ENCODE assay signal across 3 cellular contexts in the genomic region with DNA sequence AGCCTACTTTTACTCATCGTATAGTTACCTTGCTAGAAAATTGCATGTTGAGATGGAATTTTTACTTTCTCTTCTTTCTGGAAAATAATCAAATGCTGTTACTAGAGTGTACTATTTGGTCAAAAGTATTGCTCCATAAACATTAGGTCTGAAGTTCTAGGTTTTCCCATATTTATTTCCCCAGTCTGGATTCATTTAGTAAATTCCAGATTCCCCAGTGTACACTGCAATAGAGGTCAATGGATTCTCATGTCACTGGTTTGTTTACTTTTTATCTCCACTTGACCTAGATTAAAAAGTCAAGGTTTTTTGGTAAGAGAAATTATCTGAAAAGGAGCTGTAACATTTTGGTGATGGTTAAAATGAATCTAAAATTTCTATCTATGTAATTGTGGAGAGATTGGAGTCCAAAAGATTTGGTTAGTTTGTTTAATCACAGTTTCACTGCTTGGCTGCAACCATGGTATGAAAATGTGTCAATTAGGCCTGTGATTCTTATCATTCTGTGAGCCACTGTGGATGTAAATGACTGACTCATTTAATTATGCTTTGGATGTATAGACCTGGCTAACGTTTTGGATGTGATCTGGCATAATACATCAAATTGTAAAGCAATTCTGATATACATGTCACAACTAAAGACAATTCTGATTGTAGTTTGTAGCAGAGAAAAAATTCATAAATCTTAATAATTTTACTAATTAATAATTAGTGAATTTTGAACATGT.
TF ChIP-seq lines count a peak whose summit lies in the region.

No MANE protein-coding gene starts in this region.

TF ChIP-seq in liver, 16 proteins besides CTCF, POLR2A, EP300 and RAD21:
- peak; percentile 58 for TF ChIP-seq YY1 (IDR thresholded peaks at IDR 0.05)
- TF ChIP-seq TAF1 (conservative IDR thresholded peaks at IDR 0.05), result no peak
- peak; percentile 49 to 66 for TF ChIP-seq JUND (IDR thresholded peaks at IDR 0.05)
- TF ChIP-seq FOXA1 (IDR thresholded peaks at IDR 0.05), result peak; percentile 76
- no peak for TF ChIP-seq GABPA (IDR thresholded peaks at IDR 0.05 in 1 of 2, conservative IDR thresholded peaks at IDR 0.05 in 1 of 2)
- TF ChIP-seq, protein P1, sequence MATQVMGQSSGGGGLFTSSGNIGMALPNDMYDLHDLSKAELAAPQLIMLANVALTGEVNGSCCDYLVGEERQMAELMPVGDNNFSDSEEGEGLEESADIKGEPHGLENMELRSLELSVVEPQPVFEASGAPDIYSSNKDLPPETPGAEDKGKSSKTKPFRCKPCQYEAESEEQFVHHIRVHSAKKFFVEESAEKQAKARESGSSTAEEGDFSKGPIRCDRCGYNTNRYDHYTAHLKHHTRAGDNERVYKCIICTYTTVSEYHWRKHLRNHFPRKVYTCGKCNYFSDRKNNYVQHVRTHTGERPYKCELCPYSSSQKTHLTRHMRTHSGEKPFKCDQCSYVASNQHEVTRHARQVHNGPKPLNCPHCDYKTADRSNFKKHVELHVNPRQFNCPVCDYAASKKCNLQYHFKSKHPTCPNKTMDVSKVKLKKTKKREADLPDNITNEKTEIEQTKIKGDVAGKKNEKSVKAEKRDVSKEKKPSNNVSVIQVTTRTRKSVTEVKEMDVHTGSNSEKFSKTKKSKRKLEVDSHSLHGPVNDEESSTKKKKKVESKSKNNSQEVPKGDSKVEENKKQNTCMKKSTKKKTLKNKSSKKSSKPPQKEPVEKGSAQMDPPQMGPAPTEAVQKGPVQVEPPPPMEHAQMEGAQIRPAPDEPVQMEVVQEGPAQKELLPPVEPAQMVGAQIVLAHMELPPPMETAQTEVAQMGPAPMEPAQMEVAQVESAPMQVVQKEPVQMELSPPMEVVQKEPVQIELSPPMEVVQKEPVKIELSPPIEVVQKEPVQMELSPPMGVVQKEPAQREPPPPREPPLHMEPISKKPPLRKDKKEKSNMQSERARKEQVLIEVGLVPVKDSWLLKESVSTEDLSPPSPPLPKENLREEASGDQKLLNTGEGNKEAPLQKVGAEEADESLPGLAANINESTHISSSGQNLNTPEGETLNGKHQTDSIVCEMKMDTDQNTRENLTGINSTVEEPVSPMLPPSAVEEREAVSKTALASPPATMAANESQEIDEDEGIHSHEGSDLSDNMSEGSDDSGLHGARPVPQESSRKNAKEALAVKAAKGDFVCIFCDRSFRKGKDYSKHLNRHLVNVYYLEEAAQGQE (IDR thresholded peaks at IDR 0.05), result peak; percentile 80
- TF ChIP-seq RXRA (IDR thresholded peaks at IDR 0.05), result peak; percentile 85 to 87
- TF ChIP-seq, protein P2, sequence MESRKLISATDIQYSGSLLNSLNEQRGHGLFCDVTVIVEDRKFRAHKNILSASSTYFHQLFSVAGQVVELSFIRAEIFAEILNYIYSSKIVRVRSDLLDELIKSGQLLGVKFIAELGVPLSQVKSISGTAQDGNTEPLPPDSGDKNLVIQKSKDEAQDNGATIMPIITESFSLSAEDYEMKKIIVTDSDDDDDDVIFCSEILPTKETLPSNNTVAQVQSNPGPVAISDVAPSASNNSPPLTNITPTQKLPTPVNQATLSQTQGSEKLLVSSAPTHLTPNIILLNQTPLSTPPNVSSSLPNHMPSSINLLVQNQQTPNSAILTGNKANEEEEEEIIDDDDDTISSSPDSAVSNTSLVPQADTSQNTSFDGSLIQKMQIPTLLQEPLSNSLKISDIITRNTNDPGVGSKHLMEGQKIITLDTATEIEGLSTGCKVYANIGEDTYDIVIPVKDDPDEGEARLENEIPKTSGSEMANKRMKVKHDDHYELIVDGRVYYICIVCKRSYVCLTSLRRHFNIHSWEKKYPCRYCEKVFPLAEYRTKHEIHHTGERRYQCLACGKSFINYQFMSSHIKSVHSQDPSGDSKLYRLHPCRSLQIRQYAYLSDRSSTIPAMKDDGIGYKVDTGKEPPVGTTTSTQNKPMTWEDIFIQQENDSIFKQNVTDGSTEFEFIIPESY (IDR thresholded peaks at IDR 0.05), result peak; percentile 48
- TF ChIP-seq, protein P3, sequence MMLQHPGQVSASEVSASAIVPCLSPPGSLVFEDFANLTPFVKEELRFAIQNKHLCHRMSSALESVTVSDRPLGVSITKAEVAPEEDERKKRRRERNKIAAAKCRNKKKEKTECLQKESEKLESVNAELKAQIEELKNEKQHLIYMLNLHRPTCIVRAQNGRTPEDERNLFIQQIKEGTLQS (IDR thresholded peaks at IDR 0.05), result no peak
- peak; percentile 79 to 81 for TF ChIP-seq HNF4A (conservative IDR thresholded peaks at IDR 0.05)
- TF ChIP-seq, protein P4, sequence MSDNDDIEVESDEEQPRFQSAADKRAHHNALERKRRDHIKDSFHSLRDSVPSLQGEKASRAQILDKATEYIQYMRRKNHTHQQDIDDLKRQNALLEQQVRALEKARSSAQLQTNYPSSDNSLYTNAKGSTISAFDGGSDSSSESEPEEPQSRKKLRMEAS (IDR thresholded peaks at IDR 0.05), result peak; percentile 35
- TF ChIP-seq EGR1 (IDR thresholded peaks at IDR 0.05; ENCODE audit: low read depth in 2 of 2), result no peak
- TF ChIP-seq HNF4G (IDR thresholded peaks at IDR 0.05), result peak; percentile 32
- TF ChIP-seq NR2F2 (IDR thresholded peaks at IDR 0.05), result peak; percentile 86
- TF ChIP-seq FOXA2 (IDR thresholded peaks at IDR 0.05), result peak; percentile 77
- TF ChIP-seq SP1 (IDR thresholded peaks at IDR 0.05), result peak; percentile 80

TF ChIP-seq in HepG2, 621 proteins besides CTCF, POLR2A, EP300 and RAD21:
- TF ChIP-seq KDM6A (CRISPR knock-in tag; IDR thresholded peaks at IDR 0.05; ENCODE audit: low read depth), result no peak
- TF ChIP-seq ZFP82 (CRISPR knock-in tag; IDR thresholded peaks at IDR 0.05; ENCODE audit: borderline replicate concordance), result no peak
- TF ChIP-seq SMAD9 (CRISPR knock-in tag; IDR thresholded peaks at IDR 0.05), result no peak
- TF ChIP-seq, protein P5, sequence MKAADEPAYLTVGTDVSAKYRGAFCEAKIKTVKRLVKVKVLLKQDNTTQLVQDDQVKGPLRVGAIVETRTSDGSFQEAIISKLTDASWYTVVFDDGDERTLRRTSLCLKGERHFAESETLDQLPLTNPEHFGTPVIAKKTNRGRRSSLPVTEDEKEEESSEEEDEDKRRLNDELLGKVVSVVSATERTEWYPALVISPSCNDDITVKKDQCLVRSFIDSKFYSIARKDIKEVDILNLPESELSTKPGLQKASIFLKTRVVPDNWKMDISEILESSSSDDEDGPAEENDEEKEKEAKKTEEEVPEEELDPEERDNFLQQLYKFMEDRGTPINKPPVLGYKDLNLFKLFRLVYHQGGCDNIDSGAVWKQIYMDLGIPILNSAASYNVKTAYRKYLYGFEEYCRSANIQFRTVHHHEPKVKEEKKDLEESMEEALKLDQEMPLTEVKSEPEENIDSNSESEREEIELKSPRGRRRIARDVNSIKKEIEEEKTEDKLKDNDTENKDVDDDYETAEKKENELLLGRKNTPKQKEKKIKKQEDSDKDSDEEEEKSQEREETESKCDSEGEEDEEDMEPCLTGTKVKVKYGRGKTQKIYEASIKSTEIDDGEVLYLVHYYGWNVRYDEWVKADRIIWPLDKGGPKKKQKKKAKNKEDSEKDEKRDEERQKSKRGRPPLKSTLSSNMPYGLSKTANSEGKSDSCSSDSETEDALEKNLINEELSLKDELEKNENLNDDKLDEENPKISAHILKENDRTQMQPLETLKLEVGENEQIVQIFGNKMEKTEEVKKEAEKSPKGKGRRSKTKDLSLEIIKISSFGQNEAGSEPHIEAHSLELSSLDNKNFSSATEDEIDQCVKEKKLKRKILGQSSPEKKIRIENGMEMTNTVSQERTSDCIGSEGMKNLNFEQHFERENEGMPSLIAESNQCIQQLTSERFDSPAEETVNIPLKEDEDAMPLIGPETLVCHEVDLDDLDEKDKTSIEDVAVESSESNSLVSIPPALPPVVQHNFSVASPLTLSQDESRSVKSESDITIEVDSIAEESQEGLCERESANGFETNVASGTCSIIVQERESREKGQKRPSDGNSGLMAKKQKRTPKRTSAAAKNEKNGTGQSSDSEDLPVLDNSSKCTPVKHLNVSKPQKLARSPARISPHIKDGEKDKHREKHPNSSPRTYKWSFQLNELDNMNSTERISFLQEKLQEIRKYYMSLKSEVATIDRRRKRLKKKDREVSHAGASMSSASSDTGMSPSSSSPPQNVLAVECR (CRISPR knock-in tag; IDR thresholded peaks at IDR 0.05; ENCODE audit: borderline replicate concordance), result no peak
- no peak for TF ChIP-seq KDM3A (CRISPR knock-in tag; IDR thresholded peaks at IDR 0.05; ENCODE audit: low read depth)
- TF ChIP-seq ZMYM4 (CRISPR knock-in tag; IDR thresholded peaks at IDR 0.05), result no peak
- TF ChIP-seq, protein P6, sequence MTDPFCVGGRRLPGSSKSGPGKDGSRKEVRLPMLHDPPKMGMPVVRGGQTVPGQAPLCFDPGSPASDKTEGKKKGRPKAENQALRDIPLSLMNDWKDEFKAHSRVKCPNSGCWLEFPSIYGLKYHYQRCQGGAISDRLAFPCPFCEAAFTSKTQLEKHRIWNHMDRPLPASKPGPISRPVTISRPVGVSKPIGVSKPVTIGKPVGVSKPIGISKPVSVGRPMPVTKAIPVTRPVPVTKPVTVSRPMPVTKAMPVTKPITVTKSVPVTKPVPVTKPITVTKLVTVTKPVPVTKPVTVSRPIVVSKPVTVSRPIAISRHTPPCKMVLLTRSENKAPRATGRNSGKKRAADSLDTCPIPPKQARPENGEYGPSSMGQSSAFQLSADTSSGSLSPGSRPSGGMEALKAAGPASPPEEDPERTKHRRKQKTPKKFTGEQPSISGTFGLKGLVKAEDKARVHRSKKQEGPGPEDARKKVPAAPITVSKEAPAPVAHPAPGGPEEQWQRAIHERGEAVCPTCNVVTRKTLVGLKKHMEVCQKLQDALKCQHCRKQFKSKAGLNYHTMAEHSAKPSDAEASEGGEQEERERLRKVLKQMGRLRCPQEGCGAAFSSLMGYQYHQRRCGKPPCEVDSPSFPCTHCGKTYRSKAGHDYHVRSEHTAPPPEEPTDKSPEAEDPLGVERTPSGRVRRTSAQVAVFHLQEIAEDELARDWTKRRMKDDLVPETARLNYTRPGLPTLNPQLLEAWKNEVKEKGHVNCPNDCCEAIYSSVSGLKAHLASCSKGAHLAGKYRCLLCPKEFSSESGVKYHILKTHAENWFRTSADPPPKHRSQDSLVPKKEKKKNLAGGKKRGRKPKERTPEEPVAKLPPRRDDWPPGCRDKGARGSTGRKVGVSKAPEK (CRISPR knock-in tag; IDR thresholded peaks at IDR 0.05; ENCODE audit: borderline replicate concordance), result no peak
TF ChIP-seq in HepG2: peak in this region for 0.

TF ChIP-seq in GM12878, 131 proteins besides CTCF, POLR2A, EP300 and RAD21:
- no peak for TF ChIP-seq SREBF1 (IDR thresholded peaks at IDR 0.05; ENCODE audit: low read length)
- TF ChIP-seq EGR1 (IDR thresholded peaks at IDR 0.05; ENCODE audit: borderline replicate concordance in 1 of 2, low read depth in 2 of 2, low read length in 2 of 2), result no peak
- no peak for TF ChIP-seq NBN (IDR thresholded peaks at IDR 0.05)
- no peak for TF ChIP-seq EED (IDR thresholded peaks at IDR 0.05; ENCODE audit: low read depth)
- TF ChIP-seq ASH2L (IDR thresholded peaks at IDR 0.05; ENCODE audit: borderline replicate concordance, low read depth), result no peak
- no peak for TF ChIP-seq ZNF24 (IDR thresholded peaks at IDR 0.05)
